ENCODE assay signal across 7 cellular contexts in the genomic region with DNA sequence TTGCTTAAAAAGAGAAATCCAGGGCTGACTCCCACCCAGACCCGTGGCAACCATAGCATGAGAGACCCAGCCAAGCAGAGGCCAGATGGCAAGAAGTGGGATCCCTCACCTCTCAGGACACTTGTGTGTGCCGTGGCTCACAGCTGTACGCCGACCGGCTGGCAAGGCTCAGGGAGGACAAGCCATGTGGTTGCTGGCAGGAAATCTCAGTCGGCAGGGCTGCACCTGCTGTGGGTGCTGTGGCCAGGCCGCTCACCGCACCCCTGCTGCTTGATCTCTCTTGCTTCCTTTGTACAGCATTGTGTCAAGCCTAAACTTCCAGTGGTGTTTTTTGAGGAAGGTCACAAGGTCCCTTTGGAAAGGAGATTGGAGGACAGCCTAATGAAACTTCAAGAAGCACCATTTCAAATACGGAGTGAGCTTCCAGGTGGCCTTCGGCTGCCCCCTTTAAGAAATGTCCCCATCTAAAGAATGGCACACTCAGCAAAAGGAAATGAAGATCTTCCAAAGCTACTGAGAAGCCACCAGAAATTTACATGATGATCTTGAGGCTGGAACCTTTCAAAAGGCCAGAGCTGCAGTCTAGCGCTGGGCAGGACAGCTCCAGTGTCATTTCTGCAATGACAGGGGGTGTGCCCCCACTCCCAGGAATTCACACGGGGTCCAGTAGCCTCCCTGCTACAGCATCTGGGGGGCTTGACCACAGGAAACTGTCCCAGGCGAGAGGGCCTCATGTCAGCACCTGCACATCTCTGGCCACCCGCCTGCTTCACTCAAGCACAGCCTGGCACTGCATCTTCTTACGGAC.
DNase-seq lines count a peak whose midpoint lies in the region; ATAC-seq and TF ChIP-seq lines count a peak whose summit lies in the region.

No MANE protein-coding gene starts in this region.

- POLR2A ChIA-PET in activated CD4-positive, alpha-beta memory T cell treated with anti-CD3 and anti-CD28 coated beads, Interleukin-2, amount 10 ng/mL, durations not matched to agents 7 days and 5 days (lab: Charles Lee) = interaction anchor here (0.5 to 2.1 kb wide), 4 partner anchors 22 to 1053 kb away, joined by 3 to 12 read pairs (median 3); no protein-coding TSS in a partner anchor

- intact Hi-C loops in dorsolateral prefrontal cortex (cut with DNase I) = no loop called here

- no peaks in the 10 kb centered on the region for H3K36me3 Mint-ChIP-seq in activated CD4-positive, alpha-beta memory T cell treated with anti-CD3 and anti-CD28 coated beads, Interleukin-2, amount 10 ng/mL, durations not matched to agents 7 days and 5 days (ENCODE audit: low read depth)

- H3K27me3 ChIP-seq in dorsolateral prefrontal cortex = peaks cover 0 to 27% (median 0%) of the 10 kb centered on the region in 45 donors

- DNase-seq in activated CD4-positive, alpha-beta memory T cell treated with anti-CD3 and anti-CD28 coated beads, Interleukin-2, amount 10 ng/mL, durations not matched to agents 7 days and 5 days = peak; percentile 72
- peak; percentile 36 for DNase-seq in stimulated activated CD8-positive, alpha-beta memory T cell treated with anti-CD3 and anti-CD28 coated beads, Interleukin-12 subunit alpha, Interleukin-12 subunit beta, amount 100 ng/mL, for 1 hour (ENCODE audit: low read depth)
- DNase-seq in RKO (ENCODE audit: low spot score) (no peak), dorsolateral prefrontal cortex (no peak)
- DNase-seq in effector CD4-positive, alpha-beta T cell = no peak

- H3K4me1 Mint-ChIP-seq in activated CD4-positive, alpha-beta memory T cell treated with anti-CD3 and anti-CD28 coated beads, Interleukin-2, amount 10 ng/mL, durations not matched to agents 7 days and 5 days = peaks cover 25% of the 10 kb centered on the region

- H3K4me3 ChIP-seq in dorsolateral prefrontal cortex = no peak overlapping the region

- peaks cover 3% of the 10 kb centered on the region for H3K27me3 Mint-ChIP-seq in activated CD4-positive, alpha-beta memory T cell treated with anti-CD3 and anti-CD28 coated beads, Interleukin-2, amount 10 ng/mL, durations not matched to agents 7 days and 5 days

- no peak for TF ChIP-seq CTCF in dorsolateral prefrontal cortex (IDR thresholded peaks at IDR 0.05 in 54 of 56, conservative IDR thresholded peaks at IDR 0.05 in 2 of 56; ENCODE audit: low read depth in 1 of 56, partially characterized antibody in 56 of 56)

- no peak overlapping the region for H3K27ac ChIP-seq in dorsolateral prefrontal cortex

- H3K4me3 Mint-ChIP-seq in activated CD4-positive, alpha-beta memory T cell treated with anti-CD3 and anti-CD28 coated beads, Interleukin-2, amount 10 ng/mL, durations not matched to agents 7 days and 5 days = peak overlapping the region; percentile 18

- H3K9me3 Mint-ChIP-seq in activated CD4-positive, alpha-beta memory T cell treated with anti-CD3 and anti-CD28 coated beads, Interleukin-2, amount 10 ng/mL, durations not matched to agents 7 days and 5 days = no peaks in the 10 kb centered on the region

- ATAC-seq in GM19438 (IDR thresholded peaks at IDR 0.05; ENCODE audit: low read depth, unreplicated experiment) (peak; percentile 92), HG03095 (IDR thresholded peaks at IDR 0.05; ENCODE audit: unreplicated experiment) (peak; percentile 69)

- peak overlapping the region; percentile 58 for H3K27ac Mint-ChIP-seq in activated CD4-positive, alpha-beta memory T cell treated with anti-CD3 and anti-CD28 coated beads, Interleukin-2, amount 10 ng/mL, durations not matched to agents 7 days and 5 days

- CTCF ChIA-PET in activated CD4-positive, alpha-beta memory T cell treated with anti-CD3 and anti-CD28 coated beads, Interleukin-2, amount 10 ng/mL, durations not matched to agents 7 days and 5 days (lab: Charles Lee) = no interaction called here

Comparison
In these comparisons a context has a peak if more than half of its experiments do, and no peak if none do; other contexts are left out.
1. DNase-seq: peak in activated CD4-positive, alpha-beta memory T cell treated with anti-CD3 and anti-CD28 coated beads, Interleukin-2, amount 10 ng/mL, durations not matched to agents 7 days and 5 days (single experiment) and stimulated activated CD8-positive, alpha-beta memory T cell treated with anti-CD3 and anti-CD28 coated beads, Interleukin-12 subunit alpha, Interleukin-12 subunit beta, amount 100 ng/mL, for 1 hour (single experiment); none in RKO (single experiment), dorsolateral prefrontal cortex (0 of 10) and effector CD4-positive, alpha-beta T cell (single experiment).